25 cellular contexts compared by ENCODE assay signal in the genomic region with DNA sequence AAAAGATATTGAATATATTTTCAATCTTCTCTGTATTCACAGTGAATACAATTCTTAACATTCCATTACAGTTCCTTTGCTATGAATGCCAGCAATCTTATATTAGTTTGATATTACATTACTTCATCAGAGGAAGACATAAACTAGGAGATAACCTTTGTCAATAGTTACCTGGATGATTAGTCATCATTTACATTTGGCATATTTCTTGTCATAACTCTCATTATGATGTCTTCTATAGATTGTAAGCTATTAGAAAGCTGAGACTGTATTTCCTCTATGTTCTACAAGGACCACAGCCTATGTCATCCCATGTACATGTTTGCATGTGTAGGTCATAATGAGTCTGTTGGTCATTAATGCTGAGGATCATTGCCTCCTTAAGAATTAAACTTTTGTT.
"Had no signal": no experiment of that assay in that cellular context is flagged by ENCODE, and none has a peak within 500 bp of the region (broad histone marks: within the 10 kb centered on the region; RNA-seq: fewer than 3 reads in every experiment).

No MANE protein-coding gene starts in this region.

- H3K4me3 ChIP-seq: esophagus squamous epithelium, gastrocnemius medialis, heart right ventricle, left lung, lower lobe of right lung, mucosa of descending colon had no signal

- FAIRE-seq: endometrium, islet of Langerhans had no signal

- H3K9me3 ChIP-seq: esophagus squamous epithelium, gastrocnemius medialis, heart right ventricle, left lung, lower lobe of right lung, mucosa of descending colon had no signal

- H3K36me3 ChIP-seq: esophagus squamous epithelium, gastrocnemius medialis, heart right ventricle, left lung, lower lobe of right lung had no signal

- H3K27ac ChIP-seq: epithelial cell of prostate, esophagus squamous epithelium, gastrocnemius medialis, heart right ventricle, left lung, lower lobe of right lung had no signal

- H3K4me1 ChIP-seq: esophagus squamous epithelium, gastrocnemius medialis, heart right ventricle, left lung, lower lobe of right lung had no signal

- DNase-seq: cortex of kidney; effector CD8-positive, alpha-beta T cell; effector memory CD8-positive, alpha-beta T cell; endodermal cell; erythroblast; esophagus squamous epithelium; foreskin fibroblast; foreskin melanocyte; gastrocnemius medialis; glutamatergic neuron; head of caudate nucleus; heart right ventricle; hippocampal formation; left cardiac atrium; left lung; left ventricle myocardium superior; lower lobe of right lung; mesenchymal stem cell; mucosa of descending colon; naive B cell; naive thymus-derived CD8-positive, alpha-beta T cell had no signal

- ATAC-seq: effector memory CD8-positive, alpha-beta T cell; esophagus mucosa; gastrocnemius medialis; heart right ventricle; left cardiac atrium; left lung; left ventricle myocardium superior; lower lobe of right lung; mucosa of descending colon; naive thymus-derived CD8-positive, alpha-beta T cell had no signal

- H3K27me3 ChIP-seq: esophagus squamous epithelium, gastrocnemius medialis, heart right ventricle, left lung had no signal
